In the genomic region with DNA sequence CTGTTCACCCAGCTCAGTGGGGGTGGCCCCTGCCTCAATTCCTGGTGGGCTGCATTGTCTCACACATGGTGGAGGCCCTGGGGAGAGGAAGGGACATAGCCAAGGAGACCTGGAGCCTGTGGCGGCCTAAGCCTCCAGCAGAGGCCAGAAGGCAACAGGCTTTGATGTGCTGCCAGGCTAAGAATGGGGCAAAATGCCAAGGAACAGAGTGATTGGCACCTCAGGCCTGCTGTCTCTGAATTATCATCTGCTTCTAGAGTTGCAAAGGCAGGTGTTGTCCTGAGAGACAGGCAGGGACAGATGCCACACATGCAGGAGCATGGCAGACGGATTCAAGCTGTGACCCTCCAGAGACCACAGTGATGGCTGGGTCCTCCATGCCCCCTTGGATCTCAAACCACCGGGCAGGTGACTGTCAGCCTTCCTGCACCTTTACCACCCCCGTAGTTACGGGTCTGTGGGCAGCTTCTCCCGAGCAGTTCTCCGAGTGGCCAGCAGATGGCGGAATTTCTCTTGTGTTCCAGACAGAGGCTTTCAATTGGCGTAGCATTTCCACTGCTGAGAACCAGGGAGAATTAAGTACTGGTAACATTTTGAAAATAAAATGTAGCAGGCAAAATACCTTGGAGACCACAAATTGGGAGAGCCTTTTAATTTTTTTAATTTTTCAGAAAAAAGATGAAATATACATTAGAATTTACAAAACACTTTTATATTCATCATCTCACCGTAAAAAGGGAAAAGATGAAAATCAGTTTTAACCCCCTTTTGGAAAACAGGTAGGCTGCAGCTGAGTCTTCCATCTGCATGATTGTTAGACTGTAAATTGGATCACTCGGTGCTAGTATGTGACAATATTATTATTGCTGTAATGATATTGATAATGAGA, we compare ENCODE assay signal across 8 cellular contexts.
DNase-seq lines count a peak whose midpoint lies in the region; ATAC-seq, FAIRE-seq and TF ChIP-seq lines count a peak whose summit lies in the region.

No MANE protein-coding gene starts in this region.

- no peaks in the 10 kb centered on the region for H3K9me3 ChIP-seq in neural cell (ENCODE audit: low read length)

- H3K27ac ChIP-seq in neural cell (ENCODE audit: low read length), result no peak overlapping the region

- H3K27me3 ChIP-seq in neural cell (ENCODE audit: insufficient read depth, low read depth, low read length), result no peaks in the 10 kb centered on the region

- TF ChIP-seq CTCF in D721Med (IDR thresholded peaks at IDR 0.05; ENCODE audit: insufficient read depth, missing control alignments) (peak; percentile 96), fibroblast of mammary gland (conservative IDR thresholded peaks at IDR 0.05; ENCODE audit: control insufficient read depth, insufficient read depth, low read depth, low read length) (peak; percentile 91), neural cell (IDR thresholded peaks at IDR 0.05; ENCODE audit: poor library complexity, severe bottlenecking) (peak; percentile 95)

- H3K9me2 ChIP-seq in neural cell (ENCODE audit: insufficient read depth, low read length), result no peaks in the 10 kb centered on the region

- H4K20me1 ChIP-seq in neural cell (ENCODE audit: insufficient read depth), result no peaks in the 10 kb centered on the region

- no peak overlapping the region for H3K9ac ChIP-seq in neural cell (ENCODE audit: low read length)

- no peaks in the 10 kb centered on the region for H3F3A ChIP-seq in neural cell (ENCODE audit: insufficient read depth, low read length, poor library complexity, severe bottlenecking)

- no peak for FAIRE-seq in D721Med (lab: Jason Lieb, UNC)

- no peak overlapping the region for H2AFZ ChIP-seq in neural cell (ENCODE audit: low read depth, low read length)

- H3K36me3 ChIP-seq in neural cell (ENCODE audit: insufficient read depth, low read length), result no peaks in the 10 kb centered on the region

- no peak overlapping the region for H3K4me3 ChIP-seq in fibroblast of mammary gland (ENCODE audit: control insufficient read depth, low read depth, low read length)
- no peak overlapping the region for H3K4me3 ChIP-seq in neural cell (ENCODE audit: low read length)

- ATAC-seq in GM21515 (IDR thresholded peaks at IDR 0.05; ENCODE audit: unreplicated experiment), result peak; percentile 73
- ATAC-seq in stimulated activated naive CD8-positive, alpha-beta T cell treated with anti-CD3 and anti-CD28 coated beads, Interleukin-15, Interleukin-2, amounts not matched to agents 100 U/mL and 50 U/mL, for 24 hours, result peak; percentile 63

- DNase-seq in D721Med (ENCODE audit: insufficient read length, low spot score) (peak; percentile 51), KBM-7 (peak; percentile 64), OCI-M2 (lab: John Stamatoyannopoulos, UW; ENCODE audit: unreplicated experiment) (peak; percentile 52), fibroblast of mammary gland (ENCODE audit: low read depth) (peak; percentile 71)
- DNase-seq in activated T-cell treated with anti-CD3 and anti-CD28 coated beads, Interleukin-2, amount 50 U/mL, for 1 hour, result peak; percentile 88
- DNase-seq in stimulated activated naive CD8-positive, alpha-beta T cell treated with anti-CD3 and anti-CD28 coated beads, Interleukin-15, Interleukin-2, amounts not matched to agents 100 U/mL and 50 U/mL, for 24 hours, result peak; percentile 89

- in situ Hi-C loops in KBM-7 (cut with MboI; ENCODE audit: low pct_unique_long_range_greater_than_20kb, low sequenced_read_pairs), result no loop called here

- peak; percentile 97 for TF ChIP-seq RAD21 in neural cell (conservative IDR thresholded peaks at IDR 0.05)

- no peak overlapping the region for H3K4me2 ChIP-seq in neural cell (ENCODE audit: low read length)

- no peaks in the 10 kb centered on the region for H3K79me2 ChIP-seq in neural cell (replicated peaks; ENCODE audit: insufficient read depth, low read length)

- no peak for TF ChIP-seq EP300 in neural cell (conservative IDR thresholded peaks at IDR 0.05; ENCODE audit: poor library complexity, severe bottlenecking)

TF ChIP-seq in neural cell, 6 proteins besides CTCF, POLR2A, EP300 and RAD21:
- TF ChIP-seq, protein P1, sequence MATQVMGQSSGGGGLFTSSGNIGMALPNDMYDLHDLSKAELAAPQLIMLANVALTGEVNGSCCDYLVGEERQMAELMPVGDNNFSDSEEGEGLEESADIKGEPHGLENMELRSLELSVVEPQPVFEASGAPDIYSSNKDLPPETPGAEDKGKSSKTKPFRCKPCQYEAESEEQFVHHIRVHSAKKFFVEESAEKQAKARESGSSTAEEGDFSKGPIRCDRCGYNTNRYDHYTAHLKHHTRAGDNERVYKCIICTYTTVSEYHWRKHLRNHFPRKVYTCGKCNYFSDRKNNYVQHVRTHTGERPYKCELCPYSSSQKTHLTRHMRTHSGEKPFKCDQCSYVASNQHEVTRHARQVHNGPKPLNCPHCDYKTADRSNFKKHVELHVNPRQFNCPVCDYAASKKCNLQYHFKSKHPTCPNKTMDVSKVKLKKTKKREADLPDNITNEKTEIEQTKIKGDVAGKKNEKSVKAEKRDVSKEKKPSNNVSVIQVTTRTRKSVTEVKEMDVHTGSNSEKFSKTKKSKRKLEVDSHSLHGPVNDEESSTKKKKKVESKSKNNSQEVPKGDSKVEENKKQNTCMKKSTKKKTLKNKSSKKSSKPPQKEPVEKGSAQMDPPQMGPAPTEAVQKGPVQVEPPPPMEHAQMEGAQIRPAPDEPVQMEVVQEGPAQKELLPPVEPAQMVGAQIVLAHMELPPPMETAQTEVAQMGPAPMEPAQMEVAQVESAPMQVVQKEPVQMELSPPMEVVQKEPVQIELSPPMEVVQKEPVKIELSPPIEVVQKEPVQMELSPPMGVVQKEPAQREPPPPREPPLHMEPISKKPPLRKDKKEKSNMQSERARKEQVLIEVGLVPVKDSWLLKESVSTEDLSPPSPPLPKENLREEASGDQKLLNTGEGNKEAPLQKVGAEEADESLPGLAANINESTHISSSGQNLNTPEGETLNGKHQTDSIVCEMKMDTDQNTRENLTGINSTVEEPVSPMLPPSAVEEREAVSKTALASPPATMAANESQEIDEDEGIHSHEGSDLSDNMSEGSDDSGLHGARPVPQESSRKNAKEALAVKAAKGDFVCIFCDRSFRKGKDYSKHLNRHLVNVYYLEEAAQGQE (IDR thresholded peaks at IDR 0.05; ENCODE audit: borderline replicate concordance), result no peak
- peak; percentile 97 for TF ChIP-seq SMC3 (conservative IDR thresholded peaks at IDR 0.05; ENCODE audit: poor library complexity)
